In the genomic region with DNA sequence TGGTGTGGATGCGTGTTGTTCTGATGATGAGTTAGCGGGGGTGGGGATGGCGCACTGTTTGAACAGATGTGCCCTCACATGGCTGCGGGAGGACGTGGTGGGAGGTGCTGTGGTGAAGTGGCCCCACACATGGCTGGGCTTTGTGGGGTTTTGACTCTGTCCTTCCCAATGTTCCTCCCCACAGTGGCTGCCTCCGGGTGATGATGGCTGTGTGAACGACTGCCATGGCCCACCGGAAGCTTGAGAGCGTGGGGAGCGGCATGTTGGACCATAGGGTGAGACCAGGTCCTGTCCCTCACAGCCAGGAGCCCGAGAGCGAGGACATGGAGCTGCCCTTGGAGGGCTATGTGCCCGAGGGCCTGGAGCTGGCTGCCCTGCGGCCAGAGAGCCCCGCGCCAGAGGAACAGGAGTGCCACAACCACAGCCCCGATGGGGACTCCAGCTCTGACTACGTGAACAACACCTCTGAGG, we compare ENCODE assay signal across 33 cellular contexts.
"Had no signal": no experiment of that assay in that cellular context is flagged by ENCODE, and none has a peak within 500 bp of the region (broad histone marks: within the 10 kb centered on the region; RNA-seq: fewer than 3 reads in every experiment).

No MANE protein-coding gene starts in this region.

- H3K9me3 Mint-ChIP-seq: activated B cell treated with CpG ODN at 0.5 μM for 24 hours; activated CD4-positive, alpha-beta memory T cell treated with anti-CD3 and anti-CD28 coated beads, Interleukin-2, amount 10 ng/mL, durations not matched to agents 7 days and 5 days; activated naive CD4-positive, alpha-beta T cell treated with anti-CD3 and anti-CD28 coated beads, Interleukin-2, amount 50 U/mL, for 24 hours; activated T-cell treated with anti-CD3 and anti-CD28 coated beads, Interleukin-2, amount 50 U/mL, for 72 hours; activated T-helper 17 cell treated with anti-CD3 and anti-CD28 coated beads, Interleukin-2, amount 50 U/mL, for 72 hours had no signal

- H3K4me1 Mint-ChIP-seq: activated B cell treated with CpG ODN at 0.5 μM for 24 hours; activated CD4-positive, alpha-beta memory T cell treated with anti-CD3 and anti-CD28 coated beads, Interleukin-2, amount 10 ng/mL, durations not matched to agents 7 days and 5 days had no signal

- H3K4me2 ChIP-seq: KMS-11 had no signal

- H3K9ac ChIP-seq: KMS-11 had no signal

- DNase-seq: activated B cell treated with CpG ODN at 0.5 μM for 24 hours; activated CD4-positive, alpha-beta memory T cell treated with anti-CD3 and anti-CD28 coated beads, Interleukin-2, amount 10 ng/mL, durations not matched to agents 7 days and 5 days; activated CD4-positive, alpha-beta T cell treated with anti-CD3 and anti-CD28 coated beads for 4 hours; activated CD4-positive, CD25-positive, alpha-beta regulatory T cell treated with anti-CD3 and anti-CD28 coated beads, Interleukin-2, amount 50 U/mL, for 72 hours; activated CD8-positive, alpha-beta memory T cell treated with anti-CD3 and anti-CD28 coated beads for 24 hours; activated CD8-positive, alpha-beta memory T cell treated with anti-CD3 and anti-CD28 coated beads, Interleukin-2, amount 10 ng/mL, durations not matched to agents 7 days and 5 days; activated gamma-delta T cell; activated naive CD4-positive, alpha-beta T cell treated with Interleukin-2 at 50 U/mL for 16 hours; activated T-cell treated with anti-CD3 and anti-CD28 coated beads, Interleukin-2, amount 50 U/mL, for 1 hour; activated T-cell treated with anti-CD3 and anti-CD28 coated beads, Interleukin-2, amount 50 U/mL, for 72 hours; adrenal gland; body of pancreas; caudate nucleus; MM.1S; MV-4-11; NCI-H1092; NCI-H1436 treated with DMSO at 0.1 percent for 48 hours; NCI-H1694 treated with DMSO at 0.1 percent for 48 hours; NCI-H2029; NCI-H345; NCI-H524 treated with DMSO at 0.1 percent for 48 hours; SIG-M5; SW 1271; T-helper 1 cell; T-helper 2 cell; T-helper 9 cell had no signal

- H3K27me3 ChIP-seq: adrenal gland, body of pancreas, breast epithelium had no signal

- H3K36me3 ChIP-seq: adrenal gland, breast epithelium had no signal

- H3K9me3 ChIP-seq: adrenal gland, body of pancreas had no signal

- ATAC-seq: activated CD8-positive, alpha-beta memory T cell treated with anti-CD3 and anti-CD28 coated beads, Interleukin-2, amount 10 ng/mL, durations not matched to agents 7 days and 5 days; activated T-cell treated with anti-CD3 and anti-CD28 coated beads, Interleukin-2, amount 50 U/mL, for 72 hours; activated T-helper 17 cell treated with anti-CD3 and anti-CD28 coated beads, Interleukin-2, amount 50 U/mL, for 72 hours; body of pancreas; Panc1 had no signal

- H3K27me3 Mint-ChIP-seq: activated B cell treated with CpG ODN at 0.5 μM for 24 hours; activated CD4-positive, alpha-beta memory T cell treated with anti-CD3 and anti-CD28 coated beads, Interleukin-2, amount 10 ng/mL, durations not matched to agents 7 days and 5 days; activated CD8-positive, alpha-beta memory T cell treated with anti-CD3 and anti-CD28 coated beads, Interleukin-2, amount 10 ng/mL, durations not matched to agents 7 days and 5 days; activated naive CD4-positive, alpha-beta T cell treated with anti-CD3 and anti-CD28 coated beads, Interleukin-2, amount 50 U/mL, for 24 hours; activated T-helper 17 cell treated with anti-CD3 and anti-CD28 coated beads, Interleukin-2, amount 50 U/mL, for 72 hours had no signal

- H3K4me3 ChIP-seq: adrenal gland, body of pancreas, breast epithelium had no signal

- H3K27ac ChIP-seq: adrenal gland, body of pancreas, breast epithelium, KMS-11, VCaP had no signal

- H3K36me3 Mint-ChIP-seq: activated CD8-positive, alpha-beta memory T cell treated with anti-CD3 and anti-CD28 coated beads, Interleukin-2, amount 10 ng/mL, durations not matched to agents 7 days and 5 days had no signal

- H3K27ac Mint-ChIP-seq: activated B cell treated with CpG ODN at 0.5 μM for 24 hours; activated CD4-positive, alpha-beta memory T cell treated with anti-CD3 and anti-CD28 coated beads, Interleukin-2, amount 10 ng/mL, durations not matched to agents 7 days and 5 days; activated CD8-positive, alpha-beta memory T cell treated with anti-CD3 and anti-CD28 coated beads, Interleukin-2, amount 10 ng/mL, durations not matched to agents 7 days and 5 days; activated naive CD4-positive, alpha-beta T cell treated with anti-CD3 and anti-CD28 coated beads, Interleukin-2, amount 50 U/mL, for 24 hours; activated T-cell treated with anti-CD3 and anti-CD28 coated beads, Interleukin-2, amount 50 U/mL, for 72 hours; activated T-helper 17 cell treated with anti-CD3 and anti-CD28 coated beads, Interleukin-2, amount 50 U/mL, for 72 hours had no signal

- FAIRE-seq: astrocyte had no signal

- H3K4me3 Mint-ChIP-seq: activated B cell treated with CpG ODN at 0.5 μM for 24 hours; activated CD4-positive, alpha-beta memory T cell treated with anti-CD3 and anti-CD28 coated beads, Interleukin-2, amount 10 ng/mL, durations not matched to agents 7 days and 5 days; activated CD8-positive, alpha-beta memory T cell treated with anti-CD3 and anti-CD28 coated beads, Interleukin-2, amount 10 ng/mL, durations not matched to agents 7 days and 5 days; activated naive CD4-positive, alpha-beta T cell treated with anti-CD3 and anti-CD28 coated beads, Interleukin-2, amount 50 U/mL, for 24 hours; activated T-cell treated with anti-CD3 and anti-CD28 coated beads, Interleukin-2, amount 50 U/mL, for 72 hours; activated T-helper 17 cell treated with anti-CD3 and anti-CD28 coated beads, Interleukin-2, amount 50 U/mL, for 72 hours had no signal

- H3K4me1 ChIP-seq: adrenal gland, body of pancreas, breast epithelium had no signal
